1 cellular context compared by ENCODE assay signal in the genomic region with DNA sequence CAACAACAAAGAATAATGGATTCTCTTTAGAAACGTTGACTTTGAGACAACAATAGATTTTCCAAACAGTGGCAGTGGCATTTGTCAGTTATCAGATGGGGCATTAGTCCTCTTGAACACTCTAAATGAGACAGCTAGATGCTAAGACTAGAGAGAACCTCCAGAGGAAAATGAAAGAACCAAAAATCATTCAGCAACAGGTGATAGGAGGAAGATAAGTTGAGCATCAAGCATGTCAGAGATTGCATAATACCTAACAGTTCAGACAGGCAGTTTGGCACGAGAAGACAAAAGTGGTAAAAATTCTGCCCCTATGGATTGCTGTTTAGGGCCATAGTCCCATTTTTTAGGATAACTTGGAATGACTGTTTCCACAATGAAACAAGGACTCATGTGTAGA.
TF ChIP-seq lines count a peak whose summit lies in the region.

No MANE protein-coding gene starts in this region.

TF ChIP-seq in HepG2, 621 proteins besides CTCF, POLR2A, EP300 and RAD21 (continued from another document):
- TF ChIP-seq TFAP4 (IDR thresholded peaks at IDR 0.05; ENCODE audit: borderline replicate concordance, low read depth) (no peak), ZNF607 (CRISPR knock-in tag; IDR thresholded peaks at IDR 0.05; ENCODE audit: borderline replicate concordance) (no peak), ZBTB14 (CRISPR knock-in tag; IDR thresholded peaks at IDR 0.05) (no peak)
